ENCODE assay signal across 22 cellular contexts in the genomic region with DNA sequence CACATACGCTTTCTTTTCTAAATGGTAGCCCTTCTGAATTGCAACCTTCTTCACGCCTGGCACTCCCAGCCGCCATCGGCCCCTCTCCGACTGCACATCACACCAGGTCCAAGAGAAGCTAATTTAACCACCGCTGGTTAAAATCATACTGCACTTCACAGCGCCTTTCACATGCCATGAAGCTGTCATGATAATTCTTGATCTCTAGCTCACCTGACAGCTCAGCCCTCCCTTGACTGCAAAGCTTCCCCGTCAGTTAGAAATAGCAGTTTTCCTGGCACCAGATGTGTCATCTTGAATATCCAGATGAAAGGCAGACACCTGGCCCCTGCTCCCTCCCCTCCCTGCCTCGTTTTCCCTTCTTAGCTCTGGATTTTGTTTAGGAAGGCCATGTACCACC.
"Had no signal": no experiment of that assay in that cellular context is flagged by ENCODE, and none has a peak within 500 bp of the region (broad histone marks: within the 10 kb centered on the region; RNA-seq: fewer than 3 reads in every experiment).

No MANE protein-coding gene starts in this region.

- H3K36me3 ChIP-seq: esophagus muscularis mucosa, neutrophil, pancreas, suprapubic skin had no signal

- H3K9me3 Mint-ChIP-seq: activated naive CD4-positive, alpha-beta T cell treated with anti-CD3 and anti-CD28 coated beads, Interleukin-2, amount 10 ng/mL, durations not matched to agents 7 days and 5 days; activated naive CD8-positive, alpha-beta T cell treated with anti-CD3 and anti-CD28 coated beads, Interleukin-2, amount 50 U/mL, for 24 hours; memory B cell; naive thymus-derived CD4-positive, alpha-beta T cell; stimulated activated naive CD8-positive, alpha-beta T cell treated with anti-CD3 and anti-CD28 coated beads, Interleukin-15, amount 100 ng/mL, for 72 hours; T-helper 1 cell treated with Interleukin-12 subunit alpha and Interleukin-12 subunit beta and Interleukin-4 antibody, amounts not matched to agents 30 μg/mL and 1 μg/mL, for 36 hours had no signal

- H3K4me3 Mint-ChIP-seq: activated naive CD4-positive, alpha-beta T cell treated with anti-CD3 and anti-CD28 coated beads, Interleukin-2, amount 10 ng/mL, durations not matched to agents 7 days and 5 days; activated naive CD8-positive, alpha-beta T cell treated with anti-CD3 and anti-CD28 coated beads, Interleukin-2, amount 50 U/mL, for 24 hours; memory B cell; naive thymus-derived CD4-positive, alpha-beta T cell; stimulated activated naive CD8-positive, alpha-beta T cell treated with anti-CD3 and anti-CD28 coated beads, Interleukin-15, amount 100 ng/mL, for 72 hours; T-helper 1 cell treated with Interleukin-12 subunit alpha and Interleukin-12 subunit beta and Interleukin-4 antibody, amounts not matched to agents 30 μg/mL and 1 μg/mL, for 36 hours had no signal

- H3K4me1 ChIP-seq: suprapubic skin had no signal

- H3K4me1 Mint-ChIP-seq: activated naive CD4-positive, alpha-beta T cell treated with anti-CD3 and anti-CD28 coated beads, Interleukin-2, amount 10 ng/mL, durations not matched to agents 7 days and 5 days; activated naive CD8-positive, alpha-beta T cell treated with anti-CD3 and anti-CD28 coated beads, Interleukin-2, amount 50 U/mL, for 24 hours; memory B cell; naive thymus-derived CD4-positive, alpha-beta T cell; stimulated activated naive CD8-positive, alpha-beta T cell treated with anti-CD3 and anti-CD28 coated beads, Interleukin-15, amount 100 ng/mL, for 72 hours had no signal

- H3K27ac ChIP-seq: esophagus muscularis mucosa, neutrophil, suprapubic skin had no signal

- H3K27me3 Mint-ChIP-seq: memory B cell; stimulated activated naive CD8-positive, alpha-beta T cell treated with anti-CD3 and anti-CD28 coated beads, Interleukin-15, amount 100 ng/mL, for 72 hours had no signal

- H3K9me3 ChIP-seq: esophagus muscularis mucosa, neutrophil, pancreas, suprapubic skin had no signal

- H3K36me3 Mint-ChIP-seq: activated naive CD4-positive, alpha-beta T cell treated with anti-CD3 and anti-CD28 coated beads, Interleukin-2, amount 10 ng/mL, durations not matched to agents 7 days and 5 days; memory B cell; naive thymus-derived CD4-positive, alpha-beta T cell had no signal

- H3K27ac Mint-ChIP-seq: activated naive CD4-positive, alpha-beta T cell treated with anti-CD3 and anti-CD28 coated beads, Interleukin-2, amount 10 ng/mL, durations not matched to agents 7 days and 5 days; activated naive CD8-positive, alpha-beta T cell treated with anti-CD3 and anti-CD28 coated beads, Interleukin-2, amount 50 U/mL, for 24 hours; memory B cell; naive thymus-derived CD4-positive, alpha-beta T cell; stimulated activated naive CD8-positive, alpha-beta T cell treated with anti-CD3 and anti-CD28 coated beads, Interleukin-15, amount 100 ng/mL, for 72 hours; T-helper 1 cell treated with Interleukin-12 subunit alpha and Interleukin-12 subunit beta and Interleukin-4 antibody, amounts not matched to agents 30 μg/mL and 1 μg/mL, for 36 hours had no signal

- DNase-seq: activated CD4-positive, alpha-beta T cell treated with anti-CD3 and anti-CD28 coated beads, Interleukin-2, amount 50 U/mL, for 1 hour; activated CD8-positive, alpha-beta memory T cell treated with anti-CD3 and anti-CD28 coated beads, Interleukin-2, amount 50 U/mL, for 48 hours; activated effector memory CD4-positive, alpha-beta T cell treated with Interleukin-2 at 50 U/mL for 16 hours; activated naive CD4-positive, alpha-beta T cell treated with anti-CD3 and anti-CD28 coated beads, Interleukin-2, amount 10 ng/mL, durations not matched to agents 7 days and 5 days; activated naive CD8-positive, alpha-beta T cell treated with anti-CD3 and anti-CD28 coated beads, Interleukin-2, amount 50 U/mL, for 24 hours; activated T-cell treated with anti-CD3 and anti-CD28 coated beads, Interleukin-2, amount 50 U/mL, for 48 hours; anterior cingulate cortex; cerebellar nuclear complex; effector CD4-positive, alpha-beta T cell; hippocampal formation; naive thymus-derived CD4-positive, alpha-beta T cell; SHP77 treated with DMSO at 0.1 percent for 48 hours; stimulated activated naive CD8-positive, alpha-beta T cell treated with anti-CD3 and anti-CD28 coated beads, Interleukin-15, amount 100 ng/mL, for 72 hours; trophoblast cell had no signal

- H3K4me3 ChIP-seq: esophagus muscularis mucosa, pancreas, suprapubic skin had no signal

- H3K27me3 ChIP-seq: esophagus muscularis mucosa, neutrophil, pancreas, suprapubic skin had no signal

- ATAC-seq: activated CD4-positive, CD25-positive, alpha-beta regulatory T cell treated with anti-CD3 and anti-CD28 coated beads, Interleukin-2, amount 50 U/mL, for 24 hours; activated naive CD8-positive, alpha-beta T cell treated with anti-CD3 and anti-CD28 coated beads, Interleukin-2, amount 50 U/mL, for 24 hours; left lobe of liver; naive thymus-derived CD4-positive, alpha-beta T cell; stimulated activated naive CD8-positive, alpha-beta T cell treated with anti-CD3 and anti-CD28 coated beads, Interleukin-15, amount 100 ng/mL, for 72 hours had no signal
